8 cellular contexts compared by ENCODE assay signal in genomic region chr17:50909765-50910661, GRCh38. TPM values are rescaled to one million over a fixed set of nuclear protein-coding genes. Genes with fewer than 3 reads are reported as not detected.
DNase-seq lines count a peak whose midpoint lies in the region; ATAC-seq, FAIRE-seq and TF ChIP-seq lines count a peak whose summit lies in the region.

No MANE protein-coding gene starts in this region.

- no peak overlapping the region for H3K4me3 Mint-ChIP-seq in activated CD4-positive, alpha-beta memory T cell treated with anti-CD3 and anti-CD28 coated beads for 36 hours
- no peak overlapping the region for H3K4me3 Mint-ChIP-seq in endodermal cell

- H3K27me3 ChIP-seq in endodermal cell (ENCODE audit: control insufficient read depth, insufficient read depth, low read length, poor library complexity, severe bottlenecking) (no peaks in the 10 kb centered on the region), left lung (no peaks in the 10 kb centered on the region)

- peak; percentile 93 for DNase-seq in activated CD4-positive, alpha-beta memory T cell treated with anti-CD3 and anti-CD28 coated beads for 36 hours
- DNase-seq in endodermal cell, result no peak
- peak; percentile 40 for DNase-seq in stimulated activated CD4-positive, alpha-beta T cell treated with anti-CD3 and anti-CD28 coated beads, Interleukin-2, amount 100 ng/mL, for 4 hours (ENCODE audit: low read depth)
- DNase-seq in foreskin fibroblast, result no peak
- DNase-seq in left lung, result no peak
- DNase-seq in GM12892 (ENCODE audit: insufficient read length), result no peak

- peak overlapping the region; percentile 74 for H3K27ac Mint-ChIP-seq in activated CD4-positive, alpha-beta memory T cell treated with anti-CD3 and anti-CD28 coated beads for 36 hours
- peak overlapping the region; percentile 95 for H3K27ac Mint-ChIP-seq in endodermal cell

- H3K4me3 ChIP-seq in HEK293 (ENCODE audit: low read depth, low read length) (no peak overlapping the region), endodermal cell (ENCODE audit: low read length) (no peak overlapping the region), foreskin fibroblast (ENCODE audit: low read depth in 1 of 2, low read length in 2 of 2) (no peak overlapping the region), left lung (no peak overlapping the region)

- H3K4me1 ChIP-seq in HEK293 (ENCODE audit: control insufficient read depth, insufficient read depth, low read length) (peaks cover 6% of the 10 kb centered on the region), endodermal cell (ENCODE audit: control insufficient read depth, insufficient read depth, low read length) (peaks cover 9% of the 10 kb centered on the region), left lung (peaks cover 0 to 52% of the 10 kb centered on the region in 2 donors)

- H3K27ac ChIP-seq in HEK293 (ENCODE audit: extremely low read depth, low read depth, low read length) (no peak overlapping the region), endodermal cell (ENCODE audit: low read depth, low read length) (no peak overlapping the region), left lung (peak overlapping the region in 1 of 2 donors; percentile 91)

- TF ChIP-seq POLR2A in GM18505 (IDR thresholded peaks at IDR 0.05; ENCODE audit: borderline replicate concordance, extremely low read depth, insufficient read depth, insufficient read length) (no peak), GM12892 (IDR thresholded peaks at IDR 0.05; ENCODE audit: low read depth, low read length) (no peak)

- H3K9me3 ChIP-seq in HEK293 (ENCODE audit: control insufficient read depth, insufficient read depth, low read depth, low read length) (no peaks in the 10 kb centered on the region), endodermal cell (ENCODE audit: control insufficient read depth, low read length) (no peaks in the 10 kb centered on the region), left lung (no peaks in the 10 kb centered on the region)

- no peak for TF ChIP-seq CTCF in HEK293 (tag by site-specific recombination; IDR thresholded peaks at IDR 0.05)
- no peak for TF ChIP-seq CTCF in endodermal cell (conservative IDR thresholded peaks at IDR 0.05)
- no peak for TF ChIP-seq CTCF in foreskin fibroblast (IDR thresholded peaks at IDR 0.05; ENCODE audit: low read depth, low read length)
- TF ChIP-seq CTCF in left lung (IDR thresholded peaks at IDR 0.05), result no peak

- CTCF ChIA-PET in HEK293 (lab: Yijun Ruan, JAX), result no interaction called here
- CTCF ChIA-PET in activated CD4-positive, alpha-beta memory T cell treated with anti-CD3 and anti-CD28 coated beads for 36 hours (lab: Charles Lee), result interaction anchor here (0.6 to 1.0 kb wide), 3 partner anchors 23 to 214 kb away, joined by 3 read pairs; no protein-coding TSS in a partner anchor

- no peak for FAIRE-seq in GM12892 (lab: Jason Lieb, UNC)

- H3K27me3 Mint-ChIP-seq in activated CD4-positive, alpha-beta memory T cell treated with anti-CD3 and anti-CD28 coated beads for 36 hours, result no peaks in the 10 kb centered on the region
- no peaks in the 10 kb centered on the region for H3K27me3 Mint-ChIP-seq in endodermal cell (ENCODE audit: insufficient read depth)

- H3K9me3 Mint-ChIP-seq in activated CD4-positive, alpha-beta memory T cell treated with anti-CD3 and anti-CD28 coated beads for 36 hours, result no peaks in the 10 kb centered on the region
- H3K9me3 Mint-ChIP-seq in endodermal cell, result no peaks in the 10 kb centered on the region

- H3K9ac ChIP-seq in endodermal cell (ENCODE audit: extremely low read depth, low read length, poor library complexity, severe bottlenecking), result no peak overlapping the region

- peaks cover 55% of the 10 kb centered on the region for H3K4me1 Mint-ChIP-seq in activated CD4-positive, alpha-beta memory T cell treated with anti-CD3 and anti-CD28 coated beads for 36 hours (ENCODE audit: low read depth)
- peaks cover 29% of the 10 kb centered on the region for H3K4me1 Mint-ChIP-seq in endodermal cell

- 90 to 92% methylated on average over 11 to 17 of the region's 17 CpGs for WGBS in endodermal cell (ENCODE audit: insufficient coverage in 1 of 2, insufficient read length in 1 of 2), 2 experiments

- POLR2A ChIA-PET in HEK293 (lab: Yijun Ruan, JAX), result interaction anchor here (2.0 kb wide), 1 partner anchor 44 kb away, joined by 9 read pairs; the partner anchor contains the start of gene TOB1
- POLR2A ChIA-PET in activated CD4-positive, alpha-beta memory T cell treated with anti-CD3 and anti-CD28 coated beads for 36 hours (lab: Charles Lee), result interaction anchor here (0.6 to 4.0 kb wide), 3 partner anchors 31 to 44 kb away, joined by 3 to 44 read pairs (median 8); partner anchors contain the start of gene TOB1

- ATAC-seq in GM18505 (IDR thresholded peaks at IDR 0.05; ENCODE audit: unreplicated experiment), result no peak
- ATAC-seq in left lung, result no peak

- H3K36me3 ChIP-seq in HEK293 (ENCODE audit: control insufficient read depth in 2 of 2, insufficient read depth in 1 of 2, low read length in 2 of 2) (no peaks in the 10 kb centered on the region), endodermal cell (ENCODE audit: control insufficient read depth, insufficient read depth, low read length) (no peaks in the 10 kb centered on the region), left lung (no peaks in the 10 kb centered on the region)

- intact Hi-C loops in activated CD4-positive, alpha-beta memory T cell treated with anti-CD3 and anti-CD28 coated beads for 36 hours (cut with micrococcal nuclease), result loop anchor here (1.0 to 2.0 kb wide), 5 partner anchors 9 to 43 kb away; no protein-coding TSS in a partner anchor
- intact Hi-C loops in left lung (cut with DNase I), result no loop called here

- H3K36me3 Mint-ChIP-seq in activated CD4-positive, alpha-beta memory T cell treated with anti-CD3 and anti-CD28 coated beads for 36 hours, result no peaks in the 10 kb centered on the region
- no peaks in the 10 kb centered on the region for H3K36me3 Mint-ChIP-seq in endodermal cell (ENCODE audit: low read depth)

TF ChIP-seq in HEK293, 187 proteins besides CTCF, POLR2A, EP300 and RAD21:
- TF ChIP-seq ZNF837 (tag by site-specific recombination; IDR thresholded peaks at IDR 0.05) (no peak), KLF16 (tag by site-specific recombination; IDR thresholded peaks at IDR 0.05) (no peak), ZNF600 (tag by site-specific recombination; IDR thresholded peaks at IDR 0.05) (0 out of 2 replicates have a peak, but pooled peaks have one; percentile 12)
TF ChIP-seq in HEK293: peak in this region for 1.

RNA-seq across cellular contexts. Expression of gene TOB1, which starts 43.9 kb away (rescaled TPM):
- total RNA-seq in activated CD4-positive, alpha-beta memory T cell treated with anti-CD3 and anti-CD28 coated beads for 36 hours, result 10 to 100 TPM; 42.3 to 44.1 TPM
- total RNA-seq in endodermal cell (10 to 100 TPM; 35.5 to 36.3 TPM), left lung (10 to 100 TPM; 53.4 to 81.1 TPM)
- polyA plus RNA-seq in endodermal cell (2013, experiment 1 of 2), result 45.3 TPM
- 45.3 TPM for polyA plus RNA-seq in endodermal cell (2013, experiment 2 of 2)
- polyA plus RNA-seq in GM12892 (2012; ENCODE audit: missing spikeins), result 13.2 TPM

Comparison
In these comparisons a context has a peak if more than half of its experiments do, and no peak if none do; other contexts are left out.
1. DNase-seq: peak in activated CD4-positive, alpha-beta memory T cell treated with anti-CD3 and anti-CD28 coated beads for 36 hours (single experiment) and stimulated activated CD4-positive, alpha-beta T cell treated with anti-CD3 and anti-CD28 coated beads, Interleukin-2, amount 100 ng/mL, for 4 hours (single experiment); none in endodermal cell (single experiment), foreskin fibroblast (0 of 2), left lung (0 of 2) and GM12892 (single experiment).